ENCODE assay signal across 9 cellular contexts in genomic region chr4:37892641-37893040, GRCh38. TPM values are rescaled to one million over a fixed set of nuclear protein-coding genes. Genes with fewer than 3 reads are reported as not detected.
A peak's percentile ranks its signal among the peaks of the same experiment; 100 is the strongest.
DNase-seq lines count a peak whose midpoint lies in the region; ATAC-seq, FAIRE-seq and TF ChIP-seq lines count a peak whose summit lies in the region.
"Had no signal": no experiment of that assay in that cellular context is flagged by ENCODE, and none has a peak within 500 bp of the region (broad histone marks: within the 10 kb centered on the region; RNA-seq: fewer than 3 reads in every experiment).

No MANE protein-coding gene starts in this region.

- H3K9ac ChIP-seq in SU-DHL-6 (ENCODE audit: low read length) (peak overlapping the region; percentile 72; the same call in 1 of the 2 replicates), GM12878 (ENCODE audit: control insufficient read depth, insufficient read depth, low read length) (peak overlapping the region; percentile 44; the same call in 1 of the 2 replicates)

- H3K27me3 ChIP-seq in SU-DHL-6 (ENCODE audit: low read length) (no peaks in the 10 kb centered on the region), GM12878 (replicated peaks in 1 of 2; ENCODE audit: control insufficient read depth in 2 of 2, insufficient read depth in 2 of 2, low read length in 1 of 2) (no peaks in the 10 kb centered on the region)

- H4K20me1 ChIP-seq in SU-DHL-6 (ENCODE audit: low read depth, low read length) (no peaks in the 10 kb centered on the region), GM12878 (ENCODE audit: control insufficient read depth, insufficient read depth) (no peaks in the 10 kb centered on the region)

- ATAC-seq in GM18498 (IDR thresholded peaks at IDR 0.05; ENCODE audit: unreplicated experiment) (peak; percentile 60), HG02759 (IDR thresholded peaks at IDR 0.05; ENCODE audit: unreplicated experiment) (peak; percentile 44), GM12878 (peak; percentile 68), Right ventricle myocardium superior (ENCODE audit: poor library complexity) (no peak), esophagus mucosa (no peak)
- ATAC-seq: body of pancreas had no signal

- no peak for TF ChIP-seq RAD21 in GM12878 (IDR thresholded peaks at IDR 0.05; ENCODE audit: insufficient read depth, low read depth, low read length)

- RAD21 ChIA-PET in GM12878 (lab: Charles Lee; ENCODE audit: unreplicated experiment) = interaction anchor here (1.0 to 3.8 kb wide), 7 partner anchors 41 to 493 kb away, joined by 3 to 29 read pairs (median 8); partner anchors contain the start of gene PGM2

- 0 out of 4 replicates have a peak, but pooled peaks of 1 of the 2 experiments have one; percentile 30 for TF ChIP-seq EP300 in GM12878 (IDR thresholded peaks at IDR 0.05; ENCODE audit: borderline replicate concordance in 1 of 2, control insufficient read depth in 1 of 2, low read depth in 2 of 2, low read length in 2 of 2)

- H3K36me3 ChIP-seq in SU-DHL-6 (ENCODE audit: low read length) (no peaks in the 10 kb centered on the region), GM12878 (ENCODE audit: control insufficient read depth in 2 of 2, insufficient read depth in 2 of 2, low read length in 1 of 2) (no peaks in the 10 kb centered on the region; a peak in 1 of 4 replicates)

- H2AFZ ChIP-seq in SU-DHL-6 (ENCODE audit: low read depth, low read length, severe bottlenecking) = no peak overlapping the region
- H2AFZ ChIP-seq in GM12878 (ENCODE audit: control insufficient read depth, low read depth, low read length) = peak overlapping the region; percentile 1

- intact Hi-C loops in GM12878 (cut with micrococcal nuclease; ENCODE audit: unreplicated experiment) (loop anchor here (5.0 to 10.0 kb wide), 4 partner anchors 210 to 1650 kb away; partner anchors contain the start of gene ARAP2), Right ventricle myocardium superior (cut with DNase I) (loop anchor here (10.0 kb wide), 2 partner anchors 82 to 142 kb away; no protein-coding TSS in a partner anchor)

- BruUV-seq in GM12878 (replicated peaks; lab: Mats Ljungman, UMichigan) = no TSS peak

- H3K79me2 ChIP-seq in SU-DHL-6 (ENCODE audit: insufficient read depth, low read length) (no peaks in the 10 kb centered on the region), GM12878 (ENCODE audit: control insufficient read depth, insufficient read depth, low read length) (peaks cover 24% of the 10 kb centered on the region)

- H3K4me2 ChIP-seq in SU-DHL-6 (ENCODE audit: low read depth, low read length, poor library complexity, severe bottlenecking) (peak overlapping the region; percentile 87), GM12878 (ENCODE audit: control insufficient read depth, insufficient read depth) (peak overlapping the region; percentile 82)

- H3F3A ChIP-seq in SU-DHL-6 (ENCODE audit: insufficient read depth) = peaks cover 14% of the 10 kb centered on the region

- 9% methylated on average over 5 of the region's 5 CpGs for WGBS in GM12878 (ENCODE audit: insufficient coverage, insufficient replicate concordance, low lambda C conversion rate, missing lambda C conversion rate)

- H3K4me1 ChIP-seq in GM12878 (ENCODE audit: control insufficient read depth, insufficient read depth, low read length) = peaks cover 18% of the 10 kb centered on the region

- TF ChIP-seq CTCF in SU-DHL-6 (IDR thresholded peaks at IDR 0.05; ENCODE audit: insufficient read depth, low read length, poor library complexity, severe bottlenecking) = no peak
- no peak for TF ChIP-seq CTCF in GM12878 (IDR thresholded peaks at IDR 0.05 in 2 of 3, conservative IDR thresholded peaks at IDR 0.05 in 1 of 3; ENCODE audit: control insufficient read depth in 2 of 3, extremely low read depth in 1 of 3, insufficient read depth in 1 of 3, low read depth in 3 of 3, low read length in 3 of 3)

- POLR2A ChIA-PET in GM12878 (lab: Charles Lee) = interaction anchor here (1.0 to 2.7 kb wide), 7 partner anchors 10 to 268 kb away, joined by 3 to 14 read pairs (median 4); partner anchors contain the start of gene PGM2

- H3K9me3 ChIP-seq in SU-DHL-6 (ENCODE audit: insufficient read depth, low read length) (no peaks in the 10 kb centered on the region), GM12878 (replicated peaks; ENCODE audit: control insufficient read depth, insufficient read depth, low read length) (no peaks in the 10 kb centered on the region)
- H3K9me3 ChIP-seq: body of pancreas had no signal

- DNase-seq in GM12878 (ENCODE audit: low read depth, low spot score) (peak; percentile 61), Right ventricle myocardium superior (no peak), cerebellar cortex (ENCODE audit: low spot score) (no peak)
- DNase-seq in stimulated activated CD8-positive, alpha-beta memory T cell treated with anti-CD3 and anti-CD28 coated beads, Interleukin-4, amount 100 ng/mL, for 4 hours (ENCODE audit: low read depth in 2 of 2, low spot score in 1 of 2) = peak; percentile 23 to 33

- SMC1A ChIA-PET in GM12878 (lab: Charles Lee; ENCODE audit: uncharacterized antibody, unreplicated experiment) = interaction anchor here (0.6 to 2.8 kb wide), 13 partner anchors 11 to 210 kb away, joined by 3 to 12 read pairs (median 4); partner anchors contain the start of gene PGM2

- CTCF ChIA-PET in GM12878 (lab: Yijun Ruan, JAX) = interaction anchor here (0.6 to 1.9 kb wide), 14 partner anchors 8 to 238 kb away, joined by 3 to 7 read pairs (median 3); partner anchors contain the start of genes PGM2 and RELL1

- peak; percentile 92 for FAIRE-seq in GM12878 (lab: Jason Lieb, UNC)

- H3K27ac ChIP-seq in SU-DHL-6 (ENCODE audit: low read depth, low read length) (no peak overlapping the region), GM12878 (ENCODE audit: control insufficient read depth, insufficient read depth) (peak overlapping the region; percentile 70)
- H3K27ac ChIP-seq: body of pancreas had no signal

- H3K9me2 ChIP-seq in SU-DHL-6 (replicated peaks; ENCODE audit: insufficient read depth, low read length) = no peaks in the 10 kb centered on the region

- peak overlapping the region; percentile 61 for H3K4me3 ChIP-seq in SU-DHL-6 (ENCODE audit: insufficient read depth, low read length, poor library complexity, severe bottlenecking)
- peak overlapping the region; percentile 59 for H3K4me3 ChIP-seq in GM12878
- H3K4me3 ChIP-seq: body of pancreas had no signal

- TF ChIP-seq POLR2A in GM12878 (IDR thresholded peaks at IDR 0.05; ENCODE audit: low read depth, low read length) = peak; percentile 40; the same call in 1 of the 2 replicates

- in situ Hi-C loops in GM12878 (cut with MboI) = no loop called here

TF ChIP-seq in GM12878, 131 proteins besides CTCF, POLR2A, EP300 and RAD21 (continues in another document):
- TF ChIP-seq ATF7 (IDR thresholded peaks at IDR 0.05; ENCODE audit: low read depth) (peak; percentile 44; the same call in 1 of the 2 replicates), PAX8 (IDR thresholded peaks at IDR 0.05) (no peak), NFIC (IDR thresholded peaks at IDR 0.05; ENCODE audit: low read depth, low read length) (no peak), NR2F1 (conservative IDR thresholded peaks at IDR 0.05) (peak; percentile 36; the same call in 1 of the 2 replicates), MEF2B (IDR thresholded peaks at IDR 0.05; ENCODE audit: partially characterized antibody, poor library complexity, severe bottlenecking) (peak; percentile 21), MXI1 (IDR thresholded peaks at IDR 0.05; ENCODE audit: low read depth, low read length) (peak; percentile 32; the same call in 1 of the 2 replicates), SPI1 (IDR thresholded peaks at IDR 0.05; ENCODE audit: borderline replicate concordance, insufficient read depth, low read depth, low read length) (peak; percentile 65), IRF4 (IDR thresholded peaks at IDR 0.05; ENCODE audit: low read depth, low read length) (peak; percentile 22; the same call in 1 of the 2 replicates), HCFC1 (IDR thresholded peaks at IDR 0.05; ENCODE audit: low read length) (no peak)
- TF ChIP-seq, protein P1, sequence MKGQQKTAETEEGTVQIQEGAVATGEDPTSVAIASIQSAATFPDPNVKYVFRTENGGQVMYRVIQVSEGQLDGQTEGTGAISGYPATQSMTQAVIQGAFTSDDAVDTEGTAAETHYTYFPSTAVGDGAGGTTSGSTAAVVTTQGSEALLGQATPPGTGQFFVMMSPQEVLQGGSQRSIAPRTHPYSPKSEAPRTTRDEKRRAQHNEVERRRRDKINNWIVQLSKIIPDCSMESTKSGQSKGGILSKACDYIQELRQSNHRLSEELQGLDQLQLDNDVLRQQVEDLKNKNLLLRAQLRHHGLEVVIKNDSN (IDR thresholded peaks at IDR 0.05; ENCODE audit: borderline replicate concordance, extremely low read length, insufficient read depth, low read depth, low read length) = no peak

RNA-seq across cellular contexts. Expression of gene TBC1D1, which starts 1.8 kb away (rescaled TPM):
- 94.2 and 97.3 TPM in 2 replicates for total RNA-seq in GM12878 (2013; cell fraction: nucleolus; rRNA removed)
- total RNA-seq in GM12878 (2014; rRNA removed) = 93.2 and 102 TPM in 2 replicates
- total RNA-seq in GM12878 (2014; rRNA removed; fragmentation: Illumina TruSeq; extraction: Trizol) = 75.4 and 79.7 TPM in 2 replicates
- 78.8 and 89.7 TPM in 2 replicates for total RNA-seq in GM12878 (2021)
- polyA plus RNA-seq in GM12878 (2011; ENCODE audit: low read depth) = 41.7 TPM
- polyA plus RNA-seq in GM12878 (2011; rRNA removed) = 54.8 and 59.0 TPM in 2 replicates
- polyA plus RNA-seq in GM12878 (2011; cell fraction: cytosol; rRNA removed) = 59.9 and 62.1 TPM in 2 replicates
- 42.2 and 47.0 TPM in 2 replicates for polyA plus RNA-seq in GM12878 (2011; cell fraction: nucleus; rRNA removed)
- polyA plus RNA-seq in GM12878 (2012) = 70.2 and 70.7 TPM in 2 replicates
- 49.4 and 60.9 TPM in 2 replicates for polyA plus RNA-seq in GM12878 (2014; fragmentation: Illumina TruSeq; extraction: Trizol)
- polyA plus RNA-seq in GM12878 (2014; fragmentation: Nextera tagmentation; extraction: Ambion mirVana) = 10 to 100 TPM in 1 of 2 experiments, 1 to 10 TPM in 1; 5.3 to 15.4 TPM
- polyA plus RNA-seq in GM12878 (2014; rRNA removed) = 75.5 and 79.3 TPM in 2 replicates
- 10 to 100 TPM; 29.2 to 47.9 TPM for polyA plus RNA-seq in GM12878 (2016; fragmentation: Nextera tagmentation; extraction: Ambion mirVana)
- 86.2 and 97.2 TPM in 2 replicates for polyA minus RNA-seq in GM12878 (2011; rRNA and poly(A)+ RNA removed)
- polyA minus RNA-seq in GM12878 (2011; cell fraction: cytosol; rRNA and poly(A)+ RNA removed) = 37.2 and 46.3 TPM in 2 replicates
- polyA minus RNA-seq in GM12878 (2011; cell fraction: nucleus; rRNA and poly(A)+ RNA removed) = 31.7 and 56.9 TPM in 2 replicates
- 125 TPM for total RNA-seq in Right ventricle myocardium superior
- 11.4 TPM for total RNA-seq in esophagus mucosa

Comparison
In these comparisons a context has a peak if more than half of its experiments do, and no peak if none do; other contexts are left out.
1. ATAC-seq: peak in GM18498 (single experiment), HG02759 (single experiment) and GM12878 (single experiment); none in Right ventricle myocardium superior (single experiment) and esophagus mucosa (single experiment).
2. DNase-seq: peak in GM12878 (single experiment) and stimulated activated CD8-positive, alpha-beta memory T cell treated with anti-CD3 and anti-CD28 coated beads, Interleukin-4, amount 100 ng/mL, for 4 hours (2 of 2); none in Right ventricle myocardium superior (single experiment) and cerebellar cortex (single experiment).